8 cellular contexts compared by ENCODE assay signal in genomic region chr2:28810384-28811285, GRCh38. TPM values are rescaled to one million over a fixed set of nuclear protein-coding genes. Genes with fewer than 3 reads are reported as not detected.
DNase-seq lines count a peak whose midpoint lies in the region; ATAC-seq, FAIRE-seq and TF ChIP-seq lines count a peak whose summit lies in the region.

SPDYA (plus strand) TSS chr2:28810834; CDS start chr2:28816015, 5,181 bp downstream.

- POLR2A ChIA-PET in A549 (lab: Yijun Ruan, JAX), result no interaction called here

- no peak for FAIRE-seq in A549 (lab: Jason Lieb, UNC)
- no peak for FAIRE-seq in frontal cortex (lab: Jason Lieb, UNC)

- H3K36me3 ChIP-seq in Peyer's patch, result peaks cover 0 to under 1% (median 0%) of the 10 kb centered on the region in 3 donors

- no peak for TF ChIP-seq EP300 in A549 (IDR thresholded peaks at IDR 0.05)

- DNase-seq in A549 (ENCODE audit: low read depth in 1 of 2, low spot score in 1 of 2) (peak; percentile 68 to 81), Peyer's patch (peak; percentile 63 to 86 (median 86)), frontal cortex (ENCODE audit: low spot score in 2 of 2) (peak; percentile 68 to 82), occipital lobe (lab: John Stamatoyannopoulos, UW) (peak; percentile 39), substantia nigra (lab: John Stamatoyannopoulos, UW) (peak in 36 of 49 donors; percentile 1 to 83 (median 30))
- peak; percentile 68 for DNase-seq in activated gamma-delta T cell treated with anti-CD3 and anti-CD28 coated beads, Interleukin-2, amount 50 U/mL, for 16 hours (ENCODE audit: low read depth)

- peaks cover 11% of the 10 kb centered on the region; the same call in 2 of the 3 replicates for H3K4me1 ChIP-seq in A549
- peaks cover 0 to 17% (median 8%) of the 10 kb centered on the region in 4 donors for H3K4me1 ChIP-seq in Peyer's patch

- H3K27ac ChIP-seq in A549, result peak within 1 kb of the TSS; percentile 74 to 85
- peak within 1 kb of the TSS in 2 of 4 donors; percentile 21 to 23 for H3K27ac ChIP-seq in Peyer's patch
- H3K27ac ChIP-seq in substantia nigra (ENCODE audit: low read depth, low read length, poor library complexity, severe bottlenecking), result no peak within 1 kb of the TSS

- no peaks in the 10 kb centered on the region for H3K27me3 ChIP-seq in Peyer's patch

- CTCF ChIA-PET in A549 (lab: Yijun Ruan, JAX), result interaction anchor here (0.6 to 4.3 kb wide), 8 partner anchors 9 to 336 kb away, joined by 3 to 22 read pairs (median 9); no protein-coding TSS in a partner anchor

- no peaks in the 10 kb centered on the region for H3K9me3 ChIP-seq in A549
- H3K9me3 ChIP-seq in Peyer's patch, result no peaks in the 10 kb centered on the region

- H3K4me3 ChIP-seq in A549 (peak within 1 kb of the TSS; percentile 43), Peyer's patch (peak within 1 kb of the TSS; percentile 41 to 64 (median 53))

- TF ChIP-seq RAD21 in A549 (conservative IDR thresholded peaks at IDR 0.05 in 1 of 2, IDR thresholded peaks at IDR 0.05 in 1 of 2), result no peak

- TF ChIP-seq CTCF in A549 (IDR thresholded peaks at IDR 0.05), result no peak
- TF ChIP-seq CTCF in Peyer's patch (IDR thresholded peaks at IDR 0.05), result peak in 1 of 6 experiments; percentile 3

- 0 out of 2 replicates have a peak, but pooled peaks have one; percentile 7 for TF ChIP-seq POLR2A in A549 (IDR thresholded peaks at IDR 0.05; ENCODE audit: low read length)
- no peak for TF ChIP-seq POLR2A in Peyer's patch (IDR thresholded peaks at IDR 0.05)

- H3K4me2 ChIP-seq in A549, result peak within 1 kb of the TSS; percentile 79

- 36% methylated on average over 53 of the region's 97 CpGs for WGBS in A549 (ENCODE audit: missing lambda C conversion rate)

- ATAC-seq in A549 (peak; percentile 94 to 95), GM18870 (IDR thresholded peaks at IDR 0.05; ENCODE audit: unreplicated experiment) (peak; percentile 47), HG03159 (IDR thresholded peaks at IDR 0.05; ENCODE audit: unreplicated experiment) (peak; percentile 83)

TF ChIP-seq in A549, 52 proteins besides CTCF, POLR2A, EP300 and RAD21 (continues in another document):
- TF ChIP-seq RFX5 (IDR thresholded peaks at IDR 0.05), result no peak
- TF ChIP-seq USF2 (IDR thresholded peaks at IDR 0.05), result no peak
- TF ChIP-seq ZSCAN20 (CRISPR knock-in tag; IDR thresholded peaks at IDR 0.05), result no peak
- TF ChIP-seq MAX (IDR thresholded peaks at IDR 0.05), result peak; percentile 91
- no peak for TF ChIP-seq CEBPB (IDR thresholded peaks at IDR 0.05)
- TF ChIP-seq PHF8 (IDR thresholded peaks at IDR 0.05; ENCODE audit: borderline replicate concordance, low read depth), result no peak
- TF ChIP-seq GATA3 (IDR thresholded peaks at IDR 0.05; ENCODE audit: borderline replicate concordance), result no peak
- TF ChIP-seq MAZ (IDR thresholded peaks at IDR 0.05; ENCODE audit: borderline replicate concordance, low read depth, low read length), result no peak
- no peak for TF ChIP-seq NR3C1 (IDR thresholded peaks at IDR 0.05)
- TF ChIP-seq CBX8 (IDR thresholded peaks at IDR 0.05), result no peak
- no peak for TF ChIP-seq SMC3 (IDR thresholded peaks at IDR 0.05)
- TF ChIP-seq ELK1 (IDR thresholded peaks at IDR 0.05; ENCODE audit: low read depth, low read length), result no peak
- TF ChIP-seq FOSB (CRISPR knock-in tag; IDR thresholded peaks at IDR 0.05), result no peak
- 0 out of 2 replicates have a peak, but pooled peaks have one; percentile 65 for TF ChIP-seq ATOH8 (CRISPR knock-in tag; IDR thresholded peaks at IDR 0.05; ENCODE audit: low read depth)
- no peak for TF ChIP-seq HMGXB4 (CRISPR knock-in tag; IDR thresholded peaks at IDR 0.05; ENCODE audit: borderline replicate concordance)
- TF ChIP-seq RCOR1 (IDR thresholded peaks at IDR 0.05; ENCODE audit: low read depth, low read length), result no peak
- no peak for TF ChIP-seq RNF2 (IDR thresholded peaks at IDR 0.05; ENCODE audit: borderline replicate concordance, low read depth)
- TF ChIP-seq REST (IDR thresholded peaks at IDR 0.05), result no peak
- TF ChIP-seq CBX2 (IDR thresholded peaks at IDR 0.05; ENCODE audit: borderline replicate concordance, low read depth), result no peak
- TF ChIP-seq MYC (IDR thresholded peaks at IDR 0.05; ENCODE audit: borderline replicate concordance, low read length), result 0 out of 2 replicates have a peak, but pooled peaks have one; percentile 36

RNA-seq across cellular contexts. Expression of gene SPDYA, which starts in this region (rescaled TPM):
- 0.17 and 0.49 TPM in 2 replicates for polyA plus RNA-seq in A549 (2011; rRNA removed)
- polyA plus RNA-seq in A549 (2012; cell fraction: cytosol; rRNA removed), result 0.05 TPM in 1 of 2 replicates, not detected in the other
- polyA plus RNA-seq in A549 (2012; cell fraction: nucleus; rRNA removed), result 0.06 and 0.07 TPM in 2 replicates
- 0.14 to 0.34 TPM (median 0.24 TPM) in 3 replicates for polyA plus RNA-seq in A549 (2017; fragmentation: RNase III; extraction: RNeasy Plus Mini Kit Qiagen cat#74134 plus additional on column Dnase treatment)
- polyA minus RNA-seq in A549 (2011; rRNA and poly(A)+ RNA removed), result 0.24 and 0.50 TPM in 2 replicates
- under 1 TPM in 2 of 4 donors, not detected in 2; 0.35 to 0.80 TPM for total RNA-seq in Peyer's patch
- 0.82 TPM for total RNA-seq in frontal cortex
- 1.4 TPM for total RNA-seq in occipital lobe

Comparison
In these comparisons a context has a peak if more than half of its experiments do, and no peak if none do; other contexts are left out.
1. Peak in DNase-seq, ATAC-seq, H3K4me3 ChIP-seq, H3K27ac ChIP-seq and H3K4me2 ChIP-seq in A549; RNA of the gene not detected or under 1 TPM.
2. Peak in DNase-seq and H3K4me3 ChIP-seq in Peyer's patch; RNA of the gene not detected or under 1 TPM.
3. Peak in DNase-seq in frontal cortex; RNA of the gene not detected or under 1 TPM.
4. DNase-seq: peak in every context shown above with its lines; median percentile 86 in Peyer's patch; 75 in frontal cortex; 74 in A549; 68 in activated gamma-delta T cell treated with anti-CD3 and anti-CD28 coated beads, Interleukin-2, amount 50 U/mL, for 16 hours; 39 in occipital lobe; 30 in substantia nigra.